8 cellular contexts compared by ENCODE assay signal in genomic region chr16:29973384-29974246, GRCh38.
DNase-seq lines count a peak whose midpoint lies in the region; ATAC-seq and TF ChIP-seq lines count a peak whose summit lies in the region.

Gene TAOK2 (plus strand): TSS chr16:29973868. CDS start chr16:29977773, 3,905 bp downstream.

- POLR2A ChIA-PET in GM10248 (lab: Yijun Ruan, JAX) = interaction anchor here (0.6 to 1.1 kb wide), 6 partner anchors 12 to 157 kb away, joined by 3 to 7 read pairs (median 4); partner anchors contain the start of genes HIRIP3, PAGR1 and TMEM219

- DNase-seq in GM10248 (ENCODE audit: extremely low spot score) (peak; percentile 100), NCI-H1092 treated with DMSO at 0.1 percent for 48 hours (lab: John Stamatoyannopoulos, UW) (peak; percentile 98), germinal center (ENCODE audit: low spot score) (peak; percentile 100), nucleus accumbens (lab: John Stamatoyannopoulos, UW) (peak; percentile 90 to 100 (median 98)), superior temporal gyrus (ENCODE audit: extremely low spot score) (peak; percentile 98)
- DNase-seq in activated naive CD4-positive, alpha-beta T cell treated with anti-CD3 and anti-CD28 coated beads, Interleukin-2, amount 50 U/mL, for 16 hours = peak; percentile 95

- no peak for TF ChIP-seq CTCF in GM10248 (IDR thresholded peaks at IDR 0.05; ENCODE audit: control extremely low read depth, extremely low read depth, low read depth, missing control alignments)

- peak; percentile 94 for ATAC-seq in HG02610 (IDR thresholded peaks at IDR 0.05; ENCODE audit: unreplicated experiment)
- peak; percentile 98 for ATAC-seq in SK-N-SH treated with all-trans-retinoic acid at 6 μM for 48 hours

- CTCF ChIA-PET in GM10248 (lab: Yijun Ruan, JAX) = interaction anchor here (0.6 to 4.4 kb wide), 12 partner anchors 9 to 183 kb away, joined by 3 to 32 read pairs (median 6); partner anchors contain the start of genes KIF22, TLCD3B and TMEM219

TF ChIP-seq in SK-N-SH treated with all-trans-retinoic acid at 6 μM for 48 hours, 23 proteins besides CTCF, POLR2A, EP300 and RAD21:
- TF ChIP-seq PPARA (CRISPR knock-in tag; IDR thresholded peaks at IDR 0.05; ENCODE audit: borderline replicate concordance) (no peak), POU6F1 (CRISPR knock-in tag; IDR thresholded peaks at IDR 0.05; ENCODE audit: borderline replicate concordance, low read depth) (no peak)

Comparison
In these comparisons a context has a peak if more than half of its experiments do, and no peak if none do; other contexts are left out.
1. Peak in every context shown above with its lines: DNase-seq and ATAC-seq.